1 cellular context compared by ENCODE assay signal in the genomic region with DNA sequence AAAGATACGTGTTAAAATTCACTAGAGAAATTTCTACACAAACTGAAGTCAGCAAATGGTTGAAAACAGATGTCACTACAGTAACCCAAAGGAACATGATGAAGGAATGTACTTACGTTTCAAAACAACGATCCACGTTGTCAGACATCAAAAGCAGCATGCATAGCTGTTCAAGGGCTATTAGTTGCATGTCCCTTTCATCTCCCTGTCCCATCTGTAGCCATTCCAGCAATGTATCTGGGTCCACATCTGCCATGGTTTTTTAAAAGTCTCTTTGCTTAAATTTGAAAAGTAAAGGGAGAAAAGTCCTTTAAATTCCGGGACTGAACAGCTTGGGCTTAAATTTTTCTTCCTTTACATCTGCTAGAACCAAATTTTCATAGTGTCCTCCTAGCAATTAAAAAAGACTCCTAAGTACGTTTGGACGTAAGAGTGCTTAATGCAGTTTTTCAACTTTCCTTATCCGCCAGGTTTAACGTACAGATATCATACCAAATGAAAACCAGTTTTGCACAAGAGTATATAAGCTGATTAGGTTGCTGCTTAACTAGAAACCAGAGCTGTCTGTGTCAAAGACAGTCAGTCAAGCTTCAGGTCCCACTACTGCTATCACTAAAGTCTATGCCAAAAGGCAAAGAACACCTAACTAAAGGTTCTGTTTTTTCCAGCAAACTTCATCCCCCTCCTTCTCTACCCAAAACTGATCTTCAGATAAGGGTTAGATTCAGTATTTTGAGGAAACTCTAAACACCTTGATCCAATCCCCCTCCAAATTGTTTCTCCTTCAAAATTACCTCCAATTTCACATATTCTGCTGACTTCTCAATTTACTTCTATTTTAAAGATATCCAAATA.
TF ChIP-seq lines count a peak whose summit lies in the region.

No MANE protein-coding gene starts in this region.

TF ChIP-seq in HepG2, 621 proteins besides CTCF, POLR2A, EP300 and RAD21 (continued from another document):
- no peak; the same call in 1 of the 2 replicates for TF ChIP-seq ZBTB44 (CRISPR knock-in tag; IDR thresholded peaks at IDR 0.05)
- TF ChIP-seq ZNF547 (CRISPR knock-in tag; IDR thresholded peaks at IDR 0.05), result peak; percentile 72; the same call in 1 of the 2 replicates
- peak; percentile 88 for TF ChIP-seq FOXA3 (CRISPR knock-in tag; IDR thresholded peaks at IDR 0.05)
- peak; percentile 65; the same call in 1 of the 2 replicates for TF ChIP-seq NCOR1 (IDR thresholded peaks at IDR 0.05; ENCODE audit: borderline replicate concordance, low read length)
- peak; percentile 74 for TF ChIP-seq POLR2AphosphoS5 (IDR thresholded peaks at IDR 0.05; ENCODE audit: low read depth, low read length)
- peak; percentile 99 for TF ChIP-seq TCF7 (IDR thresholded peaks at IDR 0.05; ENCODE audit: low read depth)
- TF ChIP-seq ZNF33A (CRISPR knock-in tag; IDR thresholded peaks at IDR 0.05; ENCODE audit: borderline replicate concordance), result peak; percentile 25; the same call in 1 of the 2 replicates
- peak; percentile 77 for TF ChIP-seq ARNT2 (CRISPR knock-in tag; IDR thresholded peaks at IDR 0.05; ENCODE audit: low read depth)
- TF ChIP-seq, protein P1, sequence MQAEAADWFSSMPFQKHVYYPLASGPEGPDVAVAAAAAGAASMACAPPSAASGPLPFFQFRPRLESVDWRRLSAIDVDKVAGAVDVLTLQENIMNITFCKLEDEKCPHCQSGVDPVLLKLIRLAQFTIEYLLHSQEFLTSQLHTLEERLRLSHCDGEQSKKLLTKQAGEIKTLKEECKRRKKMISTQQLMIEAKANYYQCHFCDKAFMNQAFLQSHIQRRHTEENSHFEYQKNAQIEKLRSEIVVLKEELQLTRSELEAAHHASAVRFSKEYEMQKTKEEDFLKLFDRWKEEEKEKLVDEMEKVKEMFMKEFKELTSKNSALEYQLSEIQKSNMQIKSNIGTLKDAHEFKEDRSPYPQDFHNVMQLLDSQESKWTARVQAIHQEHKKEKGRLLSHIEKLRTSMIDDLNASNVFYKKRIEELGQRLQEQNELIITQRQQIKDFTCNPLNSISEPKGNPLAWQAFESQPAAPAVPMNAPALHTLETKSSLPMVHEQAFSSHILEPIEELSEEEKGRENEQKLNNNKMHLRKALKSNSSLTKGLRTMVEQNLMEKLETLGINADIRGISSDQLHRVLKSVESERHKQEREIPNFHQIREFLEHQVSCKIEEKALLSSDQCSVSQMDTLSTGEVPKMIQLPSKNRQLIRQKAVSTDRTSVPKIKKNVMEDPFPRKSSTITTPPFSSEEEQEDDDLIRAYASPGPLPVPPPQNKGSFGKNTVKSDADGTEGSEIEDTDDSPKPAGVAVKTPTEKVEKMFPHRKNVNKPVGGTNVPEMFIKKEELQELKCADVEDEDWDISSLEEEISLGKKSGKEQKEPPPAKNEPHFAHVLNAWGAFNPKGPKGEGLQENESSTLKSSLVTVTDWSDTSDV (CRISPR knock-in tag; IDR thresholded peaks at IDR 0.05), result no peak
- 0 out of 2 replicates have a peak, but pooled peaks have one; percentile 53 for TF ChIP-seq KDM6A (CRISPR knock-in tag; IDR thresholded peaks at IDR 0.05; ENCODE audit: low read depth)
- TF ChIP-seq ZNF607 (CRISPR knock-in tag; IDR thresholded peaks at IDR 0.05; ENCODE audit: borderline replicate concordance), result no peak
- 0 out of 2 replicates have a peak, but pooled peaks have one; percentile 46 for TF ChIP-seq ZNF772 (CRISPR knock-in tag; IDR thresholded peaks at IDR 0.05)
- TF ChIP-seq RARA (CRISPR knock-in tag; IDR thresholded peaks at IDR 0.05), result peak; percentile 87
- TF ChIP-seq ZNF7 (CRISPR knock-in tag; IDR thresholded peaks at IDR 0.05), result peak; percentile 17; the same call in 1 of the 2 replicates
- TF ChIP-seq CERS6 (CRISPR knock-in tag; IDR thresholded peaks at IDR 0.05), result no peak
- TF ChIP-seq FOXJ3 (CRISPR knock-in tag; IDR thresholded peaks at IDR 0.05; ENCODE audit: borderline replicate concordance), result peak; percentile 2; the same call in 1 of the 2 replicates
- no peak for TF ChIP-seq ZNF20 (CRISPR knock-in tag; IDR thresholded peaks at IDR 0.05)
- peak; percentile 51; the same call in 1 of the 2 replicates for TF ChIP-seq HOXA3 (CRISPR knock-in tag; IDR thresholded peaks at IDR 0.05)
- peak; percentile 44 for TF ChIP-seq RBFOX2 (IDR thresholded peaks at IDR 0.05; ENCODE audit: low read depth, low read length)
- no peak for TF ChIP-seq ELF4 (CRISPR knock-in tag; IDR thresholded peaks at IDR 0.05; ENCODE audit: borderline replicate concordance)
